Comparison of ENCODE assay signal across 9 cellular contexts in genomic region chr20:41178904-41179432, GRCh38. TPM values are rescaled to one million over a fixed set of nuclear protein-coding genes. Genes with fewer than 3 reads are reported as not detected.
A peak's percentile ranks its signal among the peaks of the same experiment; 100 is the strongest.
DNase-seq lines count a peak whose midpoint lies in the region; ATAC-seq and TF ChIP-seq lines count a peak whose summit lies in the region.
"Had no signal": no experiment of that assay in that cellular context is flagged by ENCODE, and none has a peak within 500 bp of the region (broad histone marks: within the 10 kb centered on the region; RNA-seq: fewer than 3 reads in every experiment).

No MANE protein-coding gene starts in this region.

- no peaks in the 10 kb centered on the region for H3K9me3 ChIP-seq in mesenchymal stem cell (ENCODE audit: control insufficient read depth, low read length)

- no peak overlapping the region for H3K23ac ChIP-seq in mesenchymal stem cell (ENCODE audit: low read length in 2 of 2)

- no peak overlapping the region for H4K91ac ChIP-seq in mesenchymal stem cell (ENCODE audit: low read length)

- peaks cover 36% of the 10 kb centered on the region for H3K4me1 ChIP-seq in mesenchymal stem cell (ENCODE audit: control insufficient read depth, insufficient read depth, low read depth, low read length)

- H3K27ac Mint-ChIP-seq in type B pancreatic cell (no peak overlapping the region), endothelial cell (ENCODE audit: unreplicated experiment) (no peak overlapping the region), CD14-positive monocyte (no peak overlapping the region)

- peak; percentile 42 for DNase-seq in activated CD8-positive, alpha-beta memory T cell treated with anti-CD3 and anti-CD28 coated beads for 24 hours
- DNase-seq in activated CD8-positive, alpha-beta memory T cell treated with anti-CD3 and anti-CD28 coated beads, Interleukin-2, amount 50 U/mL, for 4 hours: no peak
- DNase-seq in astrocyte of the hippocampus (ENCODE audit: low read depth, low spot score): peak; percentile 67
- no peak for DNase-seq in mesenchymal stem cell
- peak; percentile 31 for DNase-seq in type B pancreatic cell (ENCODE audit: extremely low spot score, unreplicated experiment)
- DNase-seq in endothelial cell (ENCODE audit: low spot score): no peak
- DNase-seq in CD14-positive monocyte (ENCODE audit: low spot score): no peak
- DNase-seq: T-helper 9 cell had no signal

- TF ChIP-seq CTCF in type B pancreatic cell (conservative IDR thresholded peaks at IDR 0.05): no peak
- TF ChIP-seq CTCF in endothelial cell (IDR thresholded peaks at IDR 0.05; ENCODE audit: unreplicated experiment): no peak
- TF ChIP-seq CTCF in CD14-positive monocyte (IDR thresholded peaks at IDR 0.05): no peak

- no peak overlapping the region for H2BK15ac ChIP-seq in mesenchymal stem cell (ENCODE audit: low read depth, poor library complexity, severe bottlenecking)

- H3K27me3 ChIP-seq in mesenchymal stem cell (ENCODE audit: control insufficient read depth in 1 of 2, insufficient read depth in 1 of 2, low read length in 2 of 2): no peaks in the 10 kb centered on the region

- H4K8ac ChIP-seq in mesenchymal stem cell (ENCODE audit: low read length): no peak overlapping the region

- H2BK120ac ChIP-seq in mesenchymal stem cell (ENCODE audit: low read depth, low read length): no peak overlapping the region

- H3K9ac ChIP-seq in mesenchymal stem cell (ENCODE audit: low read length): peak overlapping the region; percentile 69

- intact Hi-C loops in CD14-positive monocyte (cut with micrococcal nuclease): loop anchor here in 1 of 2 donors (10.0 kb wide), 1 partner anchor 46 kb away; no protein-coding TSS in a partner anchor

- H2BK12ac ChIP-seq in mesenchymal stem cell (ENCODE audit: low read length in 2 of 2): no peak overlapping the region

- no peak overlapping the region for H3K4ac ChIP-seq in mesenchymal stem cell (ENCODE audit: low read depth in 1 of 2, low read length in 2 of 2)

- peaks cover 14% of the 10 kb centered on the region for H3K4me1 Mint-ChIP-seq in type B pancreatic cell (ENCODE audit: unreplicated experiment)
- H3K4me1 Mint-ChIP-seq in endothelial cell (ENCODE audit: unreplicated experiment): peaks cover 3% of the 10 kb centered on the region
- H3K4me1 Mint-ChIP-seq in CD14-positive monocyte: no peaks in the 10 kb centered on the region

- peaks cover 31% of the 10 kb centered on the region for H3K36me3 Mint-ChIP-seq in type B pancreatic cell
- H3K36me3 Mint-ChIP-seq in endothelial cell (ENCODE audit: low read depth, unreplicated experiment): peaks cover 30% of the 10 kb centered on the region
- H3K36me3 Mint-ChIP-seq in CD14-positive monocyte: peaks cover 9 to 32% of the 10 kb centered on the region in 2 donors

- no peak overlapping the region for H3K4me3 Mint-ChIP-seq in type B pancreatic cell
- no peak overlapping the region for H3K4me3 Mint-ChIP-seq in endothelial cell (ENCODE audit: unreplicated experiment)
- H3K4me3 Mint-ChIP-seq in CD14-positive monocyte: no peak overlapping the region

- peaks cover 51 to 54% of the 10 kb centered on the region in 2 experiments for H3K36me3 ChIP-seq in mesenchymal stem cell (ENCODE audit: control insufficient read depth in 1 of 2, insufficient read depth in 2 of 2, low read depth in 1 of 2, low read length in 2 of 2)

- peaks cover 33% of the 10 kb centered on the region for H3K79me1 ChIP-seq in mesenchymal stem cell (replicated peaks; ENCODE audit: low read length, poor library complexity, severe bottlenecking)

- no peak overlapping the region for H3K14ac ChIP-seq in mesenchymal stem cell (ENCODE audit: low read length in 2 of 2)

- H3K9me3 Mint-ChIP-seq in type B pancreatic cell: no peaks in the 10 kb centered on the region
- no peaks in the 10 kb centered on the region for H3K9me3 Mint-ChIP-seq in endothelial cell (ENCODE audit: unreplicated experiment)
- H3K9me3 Mint-ChIP-seq in CD14-positive monocyte: no peaks in the 10 kb centered on the region

- no peak overlapping the region for H3K4me3 ChIP-seq in mesenchymal stem cell (ENCODE audit: insufficient read depth in 1 of 2, low read depth in 1 of 2, low read length in 2 of 2)

- H3K27me3 Mint-ChIP-seq in type B pancreatic cell: no peaks in the 10 kb centered on the region
- H3K27me3 Mint-ChIP-seq in endothelial cell (ENCODE audit: unreplicated experiment): peaks cover 10% of the 10 kb centered on the region
- H3K27me3 Mint-ChIP-seq in CD14-positive monocyte (ENCODE audit: low read depth in 3 of 3): peaks cover 0 to 21% (median 7%) of the 10 kb centered on the region in 3 donors

- peak overlapping the region; percentile 4 for H3K27ac ChIP-seq in mesenchymal stem cell (ENCODE audit: low read length, poor library complexity, severe bottlenecking)

- no peak overlapping the region for H3K18ac ChIP-seq in mesenchymal stem cell (ENCODE audit: low read depth in 1 of 2, low read length in 2 of 2)

- no peak for ATAC-seq in HG03354 (IDR thresholded peaks at IDR 0.05; ENCODE audit: poor library complexity, severe bottlenecking, unreplicated experiment)

- H2BK5ac ChIP-seq in mesenchymal stem cell (ENCODE audit: low read depth, low read length, poor library complexity, severe bottlenecking): no peak overlapping the region

- peak overlapping the region; percentile 37 for H2AK5ac ChIP-seq in mesenchymal stem cell (ENCODE audit: low read length, severe bottlenecking)

- no peak overlapping the region for H2AFZ ChIP-seq in mesenchymal stem cell (ENCODE audit: low read depth, low read length)

- no peak overlapping the region for H3K4me2 ChIP-seq in mesenchymal stem cell (ENCODE audit: low read length, poor library complexity, severe bottlenecking)

- 97% methylated on average over 7 of the region's 8 CpGs for WGBS in mesenchymal stem cell

RNA-seq across cellular contexts. Expression of gene PLCG1, which starts 41.6 kb away (rescaled TPM):
- polyA plus RNA-seq in mesenchymal stem cell (2013, experiment 1 of 2): 44.2 TPM
- polyA plus RNA-seq in mesenchymal stem cell (2013, experiment 2 of 2): 42.6 TPM
- total RNA-seq in type B pancreatic cell (ENCODE audit: low replicate concordance) (78.9 and 241 TPM in 2 replicates), endothelial cell (ENCODE audit: unreplicated experiment) (456 TPM)
- 1 to 10 TPM in 1 of 2 donors, under 1 TPM in 1; 0.33 to 1.0 TPM for polyA plus RNA-seq in CD14-positive monocyte

Comparison
In these comparisons a context has a peak if more than half of its experiments do, and no peak if none do; other contexts are left out.
1. DNase-seq: peak in activated CD8-positive, alpha-beta memory T cell treated with anti-CD3 and anti-CD28 coated beads for 24 hours (single experiment), astrocyte of the hippocampus (single experiment) and type B pancreatic cell (single experiment); none in activated CD8-positive, alpha-beta memory T cell treated with anti-CD3 and anti-CD28 coated beads, Interleukin-2, amount 50 U/mL, for 4 hours (single experiment), mesenchymal stem cell (single experiment), endothelial cell (single experiment) and CD14-positive monocyte (single experiment).